Comparison of ENCODE assay signal across 26 cellular contexts in the genomic region with DNA sequence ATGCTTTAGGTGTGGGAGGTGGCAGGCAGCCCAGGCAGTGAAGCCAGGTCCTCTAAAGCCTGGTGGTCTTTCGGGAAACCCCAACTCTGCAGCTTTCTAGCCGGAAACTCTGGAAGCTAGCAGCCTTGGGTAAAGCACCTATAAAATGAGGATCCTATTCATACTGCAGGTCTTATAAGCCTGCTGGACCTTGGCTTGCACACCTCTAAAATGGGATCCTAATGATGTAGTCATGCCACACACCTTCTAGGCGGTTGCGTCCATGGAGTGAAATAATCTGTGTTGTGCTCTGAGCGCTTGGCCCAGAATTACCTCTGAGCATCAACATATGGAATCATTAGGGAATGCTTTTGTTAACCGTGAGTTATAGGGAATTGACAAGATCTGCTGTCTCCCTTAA.
"Had no signal": no experiment of that assay in that cellular context is flagged by ENCODE, and none has a peak within 500 bp of the region (broad histone marks: within the 10 kb centered on the region; RNA-seq: fewer than 3 reads in every experiment).

No MANE protein-coding gene starts in this region.

- H3K4me3 Mint-ChIP-seq: activated naive CD8-positive, alpha-beta T cell treated with anti-CD3 and anti-CD28 coated beads for 36 hours; activated T-cell treated with anti-CD3 and anti-CD28 coated beads, Interleukin-2, amount 50 U/mL, for 24 hours; nephron progenitor cell; stimulated activated naive CD8-positive, alpha-beta T cell treated with anti-CD3 and anti-CD28 coated beads, Interleukin-15, Interleukin-2, amounts not matched to agents 100 ng/mL and 50 ng/mL, for 24 hours; WTC11 had no signal

- H3K4me3 ChIP-seq: coronary artery, esophagus muscularis mucosa, left ventricle myocardium inferior, pancreas, psoas muscle, right atrium auricular region, spleen, thyroid gland, upper lobe of right lung had no signal

- ATAC-seq: pancreas, psoas muscle, upper lobe of right lung, WTC11 had no signal

- H3K36me3 ChIP-seq: esophagus muscularis mucosa, left ventricle myocardium inferior, pancreas, right atrium auricular region, thyroid gland, upper lobe of right lung had no signal

- H3K27ac ChIP-seq: coronary artery, esophagus muscularis mucosa, left ventricle myocardium inferior, pancreas, psoas muscle, right atrium auricular region, thyroid gland, upper lobe of right lung had no signal

- H3K4me1 ChIP-seq: upper lobe of right lung had no signal

- H3K27me3 ChIP-seq: esophagus muscularis mucosa, pancreas, right atrium auricular region, spleen, thyroid gland, upper lobe of right lung had no signal

- H3K27me3 Mint-ChIP-seq: activated naive CD8-positive, alpha-beta T cell treated with anti-CD3 and anti-CD28 coated beads for 36 hours; activated T-cell treated with anti-CD3 and anti-CD28 coated beads, Interleukin-2, amount 50 U/mL, for 24 hours; activated T-helper 17 cell treated with anti-CD3 and anti-CD28 coated beads, Interleukin-2, amount 50 U/mL, for 72 hours; stimulated activated naive CD8-positive, alpha-beta T cell treated with anti-CD3 and anti-CD28 coated beads, Interleukin-15, Interleukin-2, amounts not matched to agents 100 ng/mL and 50 ng/mL, for 24 hours had no signal

- DNase-seq: activated CD4-positive, alpha-beta T cell treated with anti-CD3 and anti-CD28 coated beads, Interleukin-2, amount 50 U/mL, for 4 hours; activated CD8-positive, alpha-beta memory T cell treated with anti-CD3 and anti-CD28 coated beads for 24 hours; activated CD8-positive, alpha-beta memory T cell treated with anti-CD3 and anti-CD28 coated beads, Interleukin-2, amount 50 U/mL, for 4 hours; activated naive CD4-positive, alpha-beta T cell; activated naive CD8-positive, alpha-beta T cell treated with anti-CD3 and anti-CD28 coated beads for 36 hours; activated T-cell treated with anti-CD3 and anti-CD28 coated beads, Interleukin-2, amount 50 U/mL, for 24 hours; cerebellar nuclear complex; head of caudate nucleus; hypothalamus; left ventricle myocardium inferior; mammary epithelial cell; nephron progenitor cell; pancreas; psoas muscle; spleen; stimulated activated CD4-positive, alpha-beta T cell treated with anti-CD3 and anti-CD28 coated beads, Interleukin-4, amount 100 ng/mL, for 24 hours; substantia nigra; T1000; thyroid gland; upper lobe of right lung had no signal

- H3K9me3 Mint-ChIP-seq: activated naive CD8-positive, alpha-beta T cell treated with anti-CD3 and anti-CD28 coated beads for 36 hours; activated T-cell treated with anti-CD3 and anti-CD28 coated beads, Interleukin-2, amount 50 U/mL, for 24 hours; activated T-helper 17 cell treated with anti-CD3 and anti-CD28 coated beads, Interleukin-2, amount 50 U/mL, for 72 hours; nephron progenitor cell; stimulated activated naive CD8-positive, alpha-beta T cell treated with anti-CD3 and anti-CD28 coated beads, Interleukin-15, Interleukin-2, amounts not matched to agents 100 ng/mL and 50 ng/mL, for 24 hours; WTC11 had no signal

- H3K9me3 ChIP-seq: esophagus muscularis mucosa, left ventricle myocardium inferior, pancreas, psoas muscle, right atrium auricular region, spleen, thyroid gland, upper lobe of right lung had no signal
